Comparison of ENCODE assay signal across 8 cellular contexts in genomic region chr20:62303049-62303326, GRCh38. TPM values are rescaled to one million over a fixed set of nuclear protein-coding genes. Genes with fewer than 3 reads are reported as not detected.
DNase-seq lines count a peak whose midpoint lies in the region; ATAC-seq and TF ChIP-seq lines count a peak whose summit lies in the region.

No MANE protein-coding gene starts in this region.

- CTCF ChIA-PET in BJ (lab: Yijun Ruan, JAX) = interaction anchor here (1.1 to 6.9 kb wide), 2 partner anchors 12 to 65 kb away, joined by 3 to 55 read pairs; partner anchors contain the start of gene LAMA5

- peak overlapping the region in 50 of 59 donors; percentile 32 to 98 (median 94) for H3K27ac ChIP-seq in dorsolateral prefrontal cortex

- no peaks in the 10 kb centered on the region for H3K27me3 ChIP-seq in BJ (ENCODE audit: control insufficient read depth, insufficient read depth, low read length)
- H3K27me3 ChIP-seq in MG63 = no peaks in the 10 kb centered on the region
- no peaks in the 10 kb centered on the region for H3K27me3 ChIP-seq in dorsolateral prefrontal cortex

- peak overlapping the region; percentile 98 for H3K4me3 Mint-ChIP-seq in natural killer cell treated with Interleukin-12 subunit alpha and Interleukin-12 subunit beta and Interleukin-15 and Interleukin-18, amount 100 ng/mL, for 72 hours

- TF ChIP-seq CTCF in BJ (IDR thresholded peaks at IDR 0.05; ENCODE audit: insufficient read depth, low read depth, low read length) = no peak
- TF ChIP-seq CTCF in dorsolateral prefrontal cortex (IDR thresholded peaks at IDR 0.05 in 54 of 56, conservative IDR thresholded peaks at IDR 0.05 in 2 of 56; ENCODE audit: low read depth in 1 of 56, partially characterized antibody in 56 of 56) = no peak

- DNase-seq in BJ (ENCODE audit: low read depth) (no peak), MG63 (no peak), dorsolateral prefrontal cortex (no peak), DMS79 (lab: John Stamatoyannopoulos, UW) (no peak), sciatic nerve (ENCODE audit: low spot score) (no peak)
- no peak for DNase-seq in natural killer cell treated with Interleukin-12 subunit alpha and Interleukin-12 subunit beta and Interleukin-15 and Interleukin-18, amount 100 ng/mL, for 72 hours (ENCODE audit: low spot score)

- H3K27ac Mint-ChIP-seq in natural killer cell treated with Interleukin-12 subunit alpha and Interleukin-12 subunit beta and Interleukin-15 and Interleukin-18, amount 100 ng/mL, for 72 hours = peak overlapping the region; percentile 100

- H3K9me3 ChIP-seq in MG63 = no peaks in the 10 kb centered on the region

- H3K4me3 ChIP-seq in BJ (ENCODE audit: low read depth, low read length) (peak overlapping the region; percentile 92), MG63 (peak overlapping the region; percentile 86), dorsolateral prefrontal cortex (peak overlapping the region; percentile 70 to 97 (median 89))

- intact Hi-C loops in dorsolateral prefrontal cortex (cut with DNase I) (loop anchor here (2.0 to 5.0 kb wide), 4 partner anchors 66 to 161 kb away; partner anchors contain the start of genes MTG2 (in 2 of the 2), OSBPL2 (in 1 of the 2), PSMA7 (in 1 of the 2) and RPS21 (in 1 of the 2)), sciatic nerve (cut with DNase I) (loop anchor here (5.0 kb wide), 1 partner anchor 79 kb away; no protein-coding TSS in a partner anchor)

- no peaks in the 10 kb centered on the region for H3K9me3 Mint-ChIP-seq in natural killer cell treated with Interleukin-12 subunit alpha and Interleukin-12 subunit beta and Interleukin-15 and Interleukin-18, amount 100 ng/mL, for 72 hours

- peaks cover 5% of the 10 kb centered on the region for H3K36me3 Mint-ChIP-seq in natural killer cell treated with Interleukin-12 subunit alpha and Interleukin-12 subunit beta and Interleukin-15 and Interleukin-18, amount 100 ng/mL, for 72 hours

- ATAC-seq in natural killer cell treated with Interleukin-12 subunit alpha and Interleukin-12 subunit beta and Interleukin-15 and Interleukin-18, amount 100 ng/mL, for 72 hours = no peak
- ATAC-seq in HG03108 (IDR thresholded peaks at IDR 0.05; ENCODE audit: unreplicated experiment) = no peak
- no peak for ATAC-seq in GM21619 (IDR thresholded peaks at IDR 0.05; ENCODE audit: unreplicated experiment)
- ATAC-seq in sciatic nerve = no peak

- H3K36me3 ChIP-seq in BJ (ENCODE audit: control insufficient read depth, insufficient read depth, low read length) (peaks cover 23% of the 10 kb centered on the region), MG63 (peaks cover 48% of the 10 kb centered on the region)

- no peaks in the 10 kb centered on the region for H3K27me3 Mint-ChIP-seq in natural killer cell treated with Interleukin-12 subunit alpha and Interleukin-12 subunit beta and Interleukin-15 and Interleukin-18, amount 100 ng/mL, for 72 hours

- POLR2A ChIA-PET in BJ (lab: Charles Lee) = no interaction called here

- H3K4me1 Mint-ChIP-seq in natural killer cell treated with Interleukin-12 subunit alpha and Interleukin-12 subunit beta and Interleukin-15 and Interleukin-18, amount 100 ng/mL, for 72 hours (ENCODE audit: low read depth in 2 of 2) = peaks cover 20 to 32% of the 10 kb centered on the region in 2 donors

RNA-seq across cellular contexts. Expression of gene ADRM1, which starts 0.2 kb away (rescaled TPM):
- polyA plus RNA-seq in BJ (2011; rRNA removed) = 81.5 and 115 TPM in 2 replicates
- 29.3 and 41.0 TPM in 2 replicates for polyA minus RNA-seq in BJ (2011; rRNA and poly(A)+ RNA removed)
- total RNA-seq in MG63 (2014; rRNA removed; shearing (Covaris generic); ENCODE audit: low replicate concordance) = 264 and 328 TPM in 2 replicates
- 10 to 100 TPM; 41.7 to 76.3 (median 60.3) TPM for total RNA-seq in dorsolateral prefrontal cortex
- 100 to 1,000 TPM; 171 to 178 TPM for total RNA-seq in natural killer cell treated with Interleukin-12 subunit alpha and Interleukin-12 subunit beta and Interleukin-15 and Interleukin-18, amount 100 ng/mL, for 72 hours
- 47.5 TPM for total RNA-seq in sciatic nerve
